In genomic region chr3:101501783-101502182, GRCh38 we compare ENCODE assay signal across 34 cellular contexts.
"Had no signal": no experiment of that assay in that cellular context is flagged by ENCODE, and none has a peak within 500 bp of the region (broad histone marks: within the 10 kb centered on the region; RNA-seq: fewer than 3 reads in every experiment).

No MANE protein-coding gene starts in this region.

- DNase-seq: activated B cell treated with CpG ODN at 0.5 μM for 24 hours; activated CD4-positive, alpha-beta memory T cell treated with anti-CD3 and anti-CD28 coated beads for 36 hours; activated CD4-positive, alpha-beta T cell treated with anti-CD3 and anti-CD28 coated beads, Interleukin-2, amount 10 ng/mL, durations not matched to agents 24 days and 14 days; activated effector memory CD4-positive, alpha-beta T cell treated with anti-CD3 and anti-CD28 coated beads, Interleukin-2, amount 50 U/mL, for 16 hours; activated naive CD4-positive, alpha-beta T cell treated with anti-CD3 and anti-CD28 coated beads, Interleukin-2, amount 10 ng/mL, durations not matched to agents 7 days and 5 days; anterior cingulate cortex; dermis blood vessel endothelial cell; effector CD4-positive, alpha-beta T cell; foreskin keratinocyte; heart left ventricle; hypothalamus; immature natural killer cell; kidney; left colon; naive B cell; nucleus accumbens; pancreas; retina; stimulated activated CD4-positive, alpha-beta T cell treated with anti-CD3 and anti-CD28 coated beads, Interleukin-4, amount 100 ng/mL, for 24 hours; T-helper 1 cell; tibial artery; upper lobe of right lung had no signal

- H3K4me3 Mint-ChIP-seq: activated B cell treated with CpG ODN at 0.5 μM for 24 hours; activated CD4-positive, alpha-beta memory T cell treated with anti-CD3 and anti-CD28 coated beads for 36 hours; activated CD4-positive, alpha-beta T cell treated with anti-CD3 and anti-CD28 coated beads, Interleukin-2, amount 10 ng/mL, durations not matched to agents 24 days and 14 days; activated naive CD4-positive, alpha-beta T cell treated with anti-CD3 and anti-CD28 coated beads, Interleukin-2, amount 10 ng/mL, durations not matched to agents 7 days and 5 days; activated T-helper 1 cell treated with anti-CD3 and anti-CD28 coated beads, Interleukin-12 subunit alpha, Interleukin-12 subunit beta, Interleukin-2, Interleukin-4 antibody, amounts not matched to agents 30 ng/mL and 10 ng/mL and 1 ng/mL, durations not matched to agents 14 hours and 24 hours and 36 hours; central memory CD8-positive, alpha-beta T cell; immature natural killer cell; mesothelial cell of epicardium; naive B cell; neural crest cell; stimulated activated memory B cell treated with anti-CD40 and anti-IgM and Interleukin-4, amounts not matched to agents 10 μg/mL and 1 μg/mL and 100 μg/mL, for 72 hours; T-helper 2 cell treated with Interferon-gamma antibody and Interleukin-4, amounts not matched to agents 5 μg/mL and 100 μg/mL, for 36 hours had no signal

- H3K27ac ChIP-seq: esophagus muscularis mucosa, foreskin keratinocyte, heart left ventricle, pancreas, prostate gland, skin epidermis, suprapubic skin, tibial artery, upper lobe of right lung had no signal

- FAIRE-seq: bronchial epithelial cell, kidney, pancreas had no signal

- H3K4me1 Mint-ChIP-seq: mesothelial cell of epicardium, neural crest cell had no signal

- H3K27ac Mint-ChIP-seq: activated B cell treated with CpG ODN at 0.5 μM for 24 hours; activated CD4-positive, alpha-beta memory T cell treated with anti-CD3 and anti-CD28 coated beads for 36 hours; activated CD4-positive, alpha-beta T cell treated with anti-CD3 and anti-CD28 coated beads, Interleukin-2, amount 10 ng/mL, durations not matched to agents 24 days and 14 days; activated naive CD4-positive, alpha-beta T cell treated with anti-CD3 and anti-CD28 coated beads, Interleukin-2, amount 10 ng/mL, durations not matched to agents 7 days and 5 days; activated T-helper 1 cell treated with anti-CD3 and anti-CD28 coated beads, Interleukin-12 subunit alpha, Interleukin-12 subunit beta, Interleukin-2, Interleukin-4 antibody, amounts not matched to agents 30 ng/mL and 10 ng/mL and 1 ng/mL, durations not matched to agents 14 hours and 24 hours and 36 hours; mesothelial cell of epicardium; naive B cell; stimulated activated memory B cell treated with anti-CD40 and anti-IgM and Interleukin-4, amounts not matched to agents 10 μg/mL and 1 μg/mL and 100 μg/mL, for 72 hours; T-helper 2 cell treated with Interferon-gamma antibody and Interleukin-4, amounts not matched to agents 5 μg/mL and 100 μg/mL, for 36 hours had no signal

- H3K4me3 ChIP-seq: esophagus muscularis mucosa, heart left ventricle, pancreas, prostate gland, skin epidermis, suprapubic skin, tibial artery, upper lobe of right lung had no signal

- ATAC-seq: foreskin keratinocyte; heart left ventricle; left colon; pancreas; sciatic nerve; stimulated activated memory B cell treated with anti-CD40 and anti-IgM and Interleukin-4, amounts not matched to agents 10 μg/mL and 1 μg/mL and 100 μg/mL, for 72 hours; upper lobe of right lung had no signal

- H3K27me3 Mint-ChIP-seq: activated B cell treated with CpG ODN at 0.5 μM for 24 hours; activated CD4-positive, alpha-beta memory T cell treated with anti-CD3 and anti-CD28 coated beads for 36 hours; activated CD4-positive, alpha-beta T cell treated with anti-CD3 and anti-CD28 coated beads, Interleukin-2, amount 10 ng/mL, durations not matched to agents 24 days and 14 days; activated naive CD4-positive, alpha-beta T cell treated with anti-CD3 and anti-CD28 coated beads, Interleukin-2, amount 10 ng/mL, durations not matched to agents 7 days and 5 days; central memory CD8-positive, alpha-beta T cell; naive B cell; stimulated activated memory B cell treated with anti-CD40 and anti-IgM and Interleukin-4, amounts not matched to agents 10 μg/mL and 1 μg/mL and 100 μg/mL, for 72 hours had no signal

- H3K9me3 Mint-ChIP-seq: activated B cell treated with CpG ODN at 0.5 μM for 24 hours; activated CD4-positive, alpha-beta memory T cell treated with anti-CD3 and anti-CD28 coated beads for 36 hours; activated naive CD4-positive, alpha-beta T cell treated with anti-CD3 and anti-CD28 coated beads, Interleukin-2, amount 10 ng/mL, durations not matched to agents 7 days and 5 days; activated T-helper 1 cell treated with anti-CD3 and anti-CD28 coated beads, Interleukin-12 subunit alpha, Interleukin-12 subunit beta, Interleukin-2, Interleukin-4 antibody, amounts not matched to agents 30 ng/mL and 10 ng/mL and 1 ng/mL, durations not matched to agents 14 hours and 24 hours and 36 hours; central memory CD8-positive, alpha-beta T cell; immature natural killer cell; naive B cell; neural crest cell; stimulated activated memory B cell treated with anti-CD40 and anti-IgM and Interleukin-4, amounts not matched to agents 10 μg/mL and 1 μg/mL and 100 μg/mL, for 72 hours; T-helper 2 cell treated with Interferon-gamma antibody and Interleukin-4, amounts not matched to agents 5 μg/mL and 100 μg/mL, for 36 hours had no signal
